In the genomic region with DNA sequence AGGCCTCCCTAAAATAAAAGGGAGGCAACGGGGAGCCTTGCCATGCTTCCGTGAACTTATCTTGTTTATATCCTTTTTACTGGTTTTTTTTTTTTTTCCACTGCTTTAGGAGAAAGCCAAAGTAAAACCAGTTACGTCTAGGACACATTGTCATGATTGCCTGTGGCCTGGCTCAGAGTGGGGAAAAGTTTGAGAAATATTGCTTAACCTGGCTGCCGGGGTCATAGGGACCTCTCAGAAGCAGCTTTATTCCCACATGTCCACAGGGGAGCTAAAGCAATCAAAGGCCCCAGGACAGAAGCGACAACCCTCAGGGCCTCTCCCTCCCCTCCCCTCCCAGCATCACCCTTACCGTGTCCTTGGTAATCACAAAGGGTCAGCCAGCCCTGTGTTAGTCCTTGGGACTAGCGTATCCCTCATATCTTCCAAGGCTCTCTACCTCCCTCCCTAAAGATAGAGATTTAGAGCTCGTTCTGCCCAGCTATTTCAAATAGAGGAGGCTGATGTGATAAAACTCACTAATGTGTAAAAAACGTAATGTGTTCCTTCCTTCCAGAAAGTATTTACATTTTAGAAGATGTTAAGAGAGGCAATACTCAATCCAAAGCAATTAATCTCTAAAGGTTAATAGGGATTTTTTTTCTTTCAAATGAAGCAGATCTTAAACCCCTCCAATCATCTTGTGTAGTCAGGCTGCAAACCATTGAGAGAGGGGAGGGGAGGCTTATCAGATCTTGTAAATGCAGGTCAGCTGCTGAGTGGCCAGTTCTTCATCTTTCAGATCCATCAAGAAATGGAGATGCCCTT, we compare ENCODE assay signal across 23 cellular contexts.
A peak's percentile ranks its signal among the peaks of the same experiment; 100 is the strongest.
DNase-seq lines count a peak whose midpoint lies in the region; ATAC-seq and TF ChIP-seq lines count a peak whose summit lies in the region.
"Had no signal": no experiment of that assay in that cellular context is flagged by ENCODE, and none has a peak within 500 bp of the region (broad histone marks: within the 10 kb centered on the region; RNA-seq: fewer than 3 reads in every experiment).

No MANE protein-coding gene starts in this region.

- H3K27me3 ChIP-seq in cardiac muscle cell (no peaks in the 10 kb centered on the region), left ventricle myocardium inferior (ENCODE audit: low read depth) (no peaks in the 10 kb centered on the region), heart right ventricle (no peaks in the 10 kb centered on the region), neuron (ENCODE audit: insufficient read depth, low read length) (no peaks in the 10 kb centered on the region)
- no peaks in the 10 kb centered on the region for H3K27me3 ChIP-seq in CD4-positive, alpha-beta T cell (ENCODE audit: control insufficient read depth, insufficient read depth, low read length)
- H3K27me3 ChIP-seq: tibial artery had no signal

- H3K27me3 Mint-ChIP-seq in CD4-positive, alpha-beta T cell: no peaks in the 10 kb centered on the region
- H3K27me3 Mint-ChIP-seq: activated CD4-positive, alpha-beta T cell treated with anti-CD3 and anti-CD28 coated beads, Interleukin-2, amount 10 ng/mL, durations not matched to agents 7 days and 5 days; activated naive CD8-positive, alpha-beta T cell treated with anti-CD3 and anti-CD28 coated beads for 36 hours; B cell had no signal

- CTCF ChIA-PET in CD4-positive, alpha-beta T cell (lab: Charles Lee): no interaction called here

- H3K9me3 ChIP-seq in cardiac muscle cell (ENCODE audit: low read depth): no peaks in the 10 kb centered on the region
- H3K9me3 ChIP-seq in left ventricle myocardium inferior (replicated peaks): no peaks in the 10 kb centered on the region
- no peaks in the 10 kb centered on the region for H3K9me3 ChIP-seq in heart right ventricle
- H3K9me3 ChIP-seq in neuron (ENCODE audit: low read length): no peaks in the 10 kb centered on the region
- H3K9me3 ChIP-seq in CD4-positive, alpha-beta T cell (ENCODE audit: control insufficient read depth, low read length): no peaks in the 10 kb centered on the region
- H3K9me3 ChIP-seq: A549, tibial artery had no signal

- H3K9me3 Mint-ChIP-seq in CD4-positive, alpha-beta T cell: no peaks in the 10 kb centered on the region
- H3K9me3 Mint-ChIP-seq: activated CD4-positive, alpha-beta T cell treated with anti-CD3 and anti-CD28 coated beads, Interleukin-2, amount 10 ng/mL, durations not matched to agents 7 days and 5 days; activated naive CD8-positive, alpha-beta T cell treated with anti-CD3 and anti-CD28 coated beads for 36 hours had no signal

- H3K4me3 Mint-ChIP-seq in CD4-positive, alpha-beta T cell: no peak overlapping the region
- H3K4me3 Mint-ChIP-seq: activated CD4-positive, alpha-beta T cell treated with anti-CD3 and anti-CD28 coated beads, Interleukin-2, amount 10 ng/mL, durations not matched to agents 7 days and 5 days; activated naive CD8-positive, alpha-beta T cell treated with anti-CD3 and anti-CD28 coated beads for 36 hours; B cell had no signal

- H3K4me1 ChIP-seq in cardiac muscle cell (ENCODE audit: low read depth): peaks cover 15% of the 10 kb centered on the region
- H3K4me1 ChIP-seq in left ventricle myocardium inferior: peaks cover 20% of the 10 kb centered on the region
- H3K4me1 ChIP-seq in heart right ventricle: peaks cover 0 to 19% (median 9%) of the 10 kb centered on the region in 9 donors
- peaks cover 9% of the 10 kb centered on the region for H3K4me1 ChIP-seq in neuron (ENCODE audit: insufficient read depth, low read length)
- H3K4me1 ChIP-seq: A549, tibial artery had no signal

- intact Hi-C loops in left ventricle myocardium inferior (cut with micrococcal nuclease) (no loop called here), heart right ventricle (cut with DNase I) (loop anchor here in 1 of 10 donors (10.0 kb wide), 1 partner anchor 65 kb away; a partner anchor contains a TSS)
- intact Hi-C loops in CD4-positive, alpha-beta T cell (cut with DNase I, micrococcal nuclease): no loop called here

- peak; percentile 19 to 27 for DNase-seq in cardiac muscle cell (ENCODE audit: low read depth in 1 of 2, low spot score in 1 of 2)
- no peak for DNase-seq in left ventricle myocardium inferior
- peak in 1 of 2 donors; percentile 11 for DNase-seq in heart right ventricle
- no peak for DNase-seq in UCSD-AML1 (lab: John Stamatoyannopoulos, UW; ENCODE audit: unreplicated experiment)
- DNase-seq in CD4-positive, alpha-beta T cell: no peak
- no peak for DNase-seq in nucleus accumbens (lab: John Stamatoyannopoulos, UW)
- DNase-seq: activated CD4-positive, alpha-beta T cell treated with anti-CD3 and anti-CD28 coated beads, Interleukin-2, amount 10 ng/mL, durations not matched to agents 7 days and 5 days; activated naive CD8-positive, alpha-beta T cell treated with anti-CD3 and anti-CD28 coated beads for 36 hours; DMS79; left colon; NCI-H2029; NCI-H345; SHP77 treated with DMSO at 0.1 percent for 48 hours; stimulated activated CD4-positive, alpha-beta T cell treated with anti-CD3 and anti-CD28 coated beads, Interleukin-12 subunit alpha, Interleukin-12 subunit beta, amount 100 ng/mL, for 4 hours; stimulated activated CD4-positive, alpha-beta T cell treated with anti-CD3 and anti-CD28 coated beads, Interleukin-4, amount 100 ng/mL, for 4 hours; stimulated activated naive CD8-positive, alpha-beta T cell treated with anti-CD3 and anti-CD28 coated beads, Interleukin-15, Interleukin-2, amounts not matched to agents 100 U/mL and 50 U/mL, for 24 hours; tibial artery had no signal

- WGBS in heart right ventricle, 2 donors: 60 to 67% methylated on average over 9 of the region's 9 CpGs

- peak overlapping the region; percentile 56 for H3K27ac ChIP-seq in cardiac muscle cell
- H3K27ac ChIP-seq in left ventricle myocardium inferior (replicated peaks): no peak overlapping the region
- peak overlapping the region in 2 of 10 donors; percentile 10 to 14 for H3K27ac ChIP-seq in heart right ventricle
- no peak overlapping the region for H3K27ac ChIP-seq in CD4-positive, alpha-beta T cell (ENCODE audit: low read depth, low read length)
- H3K27ac ChIP-seq: A549, KMS-11, tibial artery had no signal

- H3K4me1 Mint-ChIP-seq in CD4-positive, alpha-beta T cell (ENCODE audit: low read depth): no peaks in the 10 kb centered on the region
- H3K4me1 Mint-ChIP-seq: activated CD4-positive, alpha-beta T cell treated with anti-CD3 and anti-CD28 coated beads, Interleukin-2, amount 10 ng/mL, durations not matched to agents 7 days and 5 days; activated naive CD8-positive, alpha-beta T cell treated with anti-CD3 and anti-CD28 coated beads for 36 hours; B cell had no signal

- H3K36me3 ChIP-seq in cardiac muscle cell (no peaks in the 10 kb centered on the region), left ventricle myocardium inferior (no peaks in the 10 kb centered on the region), heart right ventricle (no peaks in the 10 kb centered on the region), neuron (ENCODE audit: insufficient read depth, low read length) (no peaks in the 10 kb centered on the region)
- H3K36me3 ChIP-seq: tibial artery had no signal

- no peak for TF ChIP-seq CTCF in cardiac muscle cell (IDR thresholded peaks at IDR 0.05; ENCODE audit: low read depth, low read length)
- TF ChIP-seq CTCF in left ventricle myocardium inferior (IDR thresholded peaks at IDR 0.05; ENCODE audit: borderline replicate concordance): no peak
- no peak for TF ChIP-seq CTCF in heart right ventricle (IDR thresholded peaks at IDR 0.05)
- no peak for TF ChIP-seq CTCF in CD4-positive, alpha-beta T cell (IDR thresholded peaks at IDR 0.05)

- POLR2A ChIA-PET in CD4-positive, alpha-beta T cell (lab: Charles Lee): no interaction called here

- H2AFZ ChIP-seq in neuron (ENCODE audit: low read depth, low read length): peak overlapping the region; percentile 60

- H3K36me3 Mint-ChIP-seq in CD4-positive, alpha-beta T cell (ENCODE audit: low read depth): no peaks in the 10 kb centered on the region
- H3K36me3 Mint-ChIP-seq: activated naive CD8-positive, alpha-beta T cell treated with anti-CD3 and anti-CD28 coated beads for 36 hours had no signal

- ATAC-seq in heart right ventricle (peak in 6 of 8 donors; percentile 34 to 74 (median 56)), HG03378 (IDR thresholded peaks at IDR 0.05; ENCODE audit: unreplicated experiment) (no peak)
- ATAC-seq in CD4-positive, alpha-beta T cell (ENCODE audit: poor library complexity): no peak
- ATAC-seq: GM12878; left colon; stimulated activated naive CD8-positive, alpha-beta T cell treated with anti-CD3 and anti-CD28 coated beads, Interleukin-15, Interleukin-2, amounts not matched to agents 100 U/mL and 50 U/mL, for 24 hours had no signal

- H3K4me3 ChIP-seq in cardiac muscle cell (no peak overlapping the region), left ventricle myocardium inferior (no peak overlapping the region), heart right ventricle (no peak overlapping the region), neuron (ENCODE audit: low read length) (no peak overlapping the region)
- H3K4me3 ChIP-seq: A549, GM12878, tibial artery had no signal

- H3K27ac Mint-ChIP-seq in CD4-positive, alpha-beta T cell: no peak overlapping the region
- H3K27ac Mint-ChIP-seq: activated CD4-positive, alpha-beta T cell treated with anti-CD3 and anti-CD28 coated beads, Interleukin-2, amount 10 ng/mL, durations not matched to agents 7 days and 5 days; activated naive CD8-positive, alpha-beta T cell treated with anti-CD3 and anti-CD28 coated beads for 36 hours; B cell had no signal

Comparison
In these comparisons a context has a peak if more than half of its experiments do, and no peak if none do; other contexts are left out.
1. DNase-seq: peak in cardiac muscle cell (2 of 2); none in left ventricle myocardium inferior (single experiment), UCSD-AML1 (single experiment), CD4-positive, alpha-beta T cell (0 of 10) and nucleus accumbens (0 of 56).
2. ATAC-seq: peak in heart right ventricle (6 of 8); none in CD4-positive, alpha-beta T cell (single experiment) and HG03378 (single experiment).